ENCODE assay signal across 8 cellular contexts in the genomic region with DNA sequence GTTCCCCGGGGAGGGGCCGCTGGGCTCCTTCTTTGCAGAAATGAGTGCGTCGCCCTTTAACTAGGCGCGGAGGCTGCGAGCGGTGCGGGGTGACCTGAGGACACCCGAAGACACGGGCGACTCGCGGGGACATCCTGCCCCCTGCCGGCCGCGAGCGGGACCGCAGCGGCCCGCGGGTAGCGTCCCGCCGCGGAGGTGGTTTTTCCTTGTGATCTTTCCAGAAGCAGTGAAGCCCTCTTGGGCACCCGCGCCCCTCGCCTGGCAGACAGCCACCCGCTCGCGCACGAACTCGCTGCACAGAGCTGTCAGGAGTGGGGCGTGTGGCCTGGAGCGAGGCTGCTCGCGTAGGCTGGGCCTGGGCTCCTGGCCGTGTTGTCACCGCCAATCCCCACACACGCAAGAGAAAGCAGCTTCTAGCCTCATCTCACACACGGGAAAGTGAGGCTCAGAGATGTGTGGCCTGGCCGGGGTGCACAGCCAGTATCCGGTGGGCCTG.
A peak's percentile ranks its signal among the peaks of the same experiment; 100 is the strongest.
DNase-seq lines count a peak whose midpoint lies in the region; ATAC-seq, FAIRE-seq and TF ChIP-seq lines count a peak whose summit lies in the region.

No MANE protein-coding gene starts in this region.

- peak; percentile 20 for DNase-seq in GDM1 (lab: John Stamatoyannopoulos, UW)
- DNase-seq in NCI-H1930 (lab: John Stamatoyannopoulos, UW), result peak; percentile 26 to 36
- peak; percentile 75 to 77 for DNase-seq in breast epithelium (ENCODE audit: low spot score in 2 of 2)
- peak; percentile 1 for DNase-seq in keratinocyte (ENCODE audit: low read depth, low spot score)
- DNase-seq in stimulated activated CD4-positive, alpha-beta T cell treated with anti-CD3 and anti-CD28 coated beads, Interleukin-15, amount 100 ng/mL, for 1 hour (ENCODE audit: low read depth in 1 of 2, low spot score in 1 of 2), result peak; percentile 59 to 67

- no peaks in the 10 kb centered on the region for H3K9me3 ChIP-seq in breast epithelium
- no peaks in the 10 kb centered on the region for H3K9me3 ChIP-seq in keratinocyte (ENCODE audit: control insufficient read depth, low read depth, low read length)

- peak overlapping the region; percentile 54 for H3K4me2 ChIP-seq in keratinocyte (ENCODE audit: control insufficient read depth, extremely low read depth, insufficient read depth, low read depth, low read length)

- peak; percentile 56 for ATAC-seq in HG02610 (IDR thresholded peaks at IDR 0.05; ENCODE audit: unreplicated experiment)
- no peak for ATAC-seq in GM21717 (IDR thresholded peaks at IDR 0.05; ENCODE audit: unreplicated experiment)

- H3K4me1 ChIP-seq in breast epithelium, result peaks cover 0 to 3% of the 10 kb centered on the region in 2 donors
- peaks cover 5% of the 10 kb centered on the region for H3K4me1 ChIP-seq in keratinocyte (ENCODE audit: control insufficient read depth, extremely low read depth, insufficient read depth, low read length)

- H2AFZ ChIP-seq in keratinocyte (ENCODE audit: control insufficient read depth, low read length), result peak overlapping the region; percentile 72

- no peak for FAIRE-seq in keratinocyte (lab: Jason Lieb, UNC)

- H3K36me3 ChIP-seq in breast epithelium (no peaks in the 10 kb centered on the region), keratinocyte (ENCODE audit: control insufficient read depth in 2 of 2, extremely low read depth in 1 of 2, insufficient read depth in 2 of 2, low read length in 2 of 2) (no peaks in the 10 kb centered on the region)

- H3K4me3 ChIP-seq in WI38 (ENCODE audit: low read depth, low read length), result peak overlapping the region; percentile 42
- H3K4me3 ChIP-seq in breast epithelium, result peak overlapping the region in 2 of 3 donors; percentile 27 to 62
- H3K4me3 ChIP-seq in keratinocyte (ENCODE audit: control insufficient read depth in 2 of 3, extremely low read depth in 1 of 3, insufficient read depth in 2 of 3, low read depth in 1 of 3, low read length in 3 of 3), result peak overlapping the region in 1 of 3 experiments; percentile 23

- H3K79me2 ChIP-seq in keratinocyte (ENCODE audit: control insufficient read depth, insufficient read depth, low read length), result no peaks in the 10 kb centered on the region

- dilution Hi-C loops in keratinocyte (cut with MboI; ENCODE audit: extremely low pct_ligation_motif_present, low sequenced_read_pairs), result no loop called here

- intact Hi-C loops in breast epithelium (cut with DNase I; ENCODE audit: low total_unique reads), result no loop called here

- no peaks in the 10 kb centered on the region for H3K9me1 ChIP-seq in keratinocyte (ENCODE audit: control insufficient read depth, extremely low read depth, insufficient read depth, low read length)

- no peaks in the 10 kb centered on the region for H4K20me1 ChIP-seq in keratinocyte (ENCODE audit: control insufficient read depth, extremely low read depth, insufficient read depth, low read length)

- TF ChIP-seq CTCF in WI38 (IDR thresholded peaks at IDR 0.05; ENCODE audit: low read depth, low read length) (peak; percentile 78), breast epithelium (IDR thresholded peaks at IDR 0.05) (peak; percentile 94 to 99 (median 96)), keratinocyte (optimal IDR thresholded peaks at IDR 0.05 in 1 of 3, IDR thresholded peaks at IDR 0.05 in 1 of 3, conservative IDR thresholded peaks at IDR 0.05 in 1 of 3; ENCODE audit: extremely low read depth in 1 of 3, insufficient read depth in 2 of 3, low read length in 3 of 3) (peak; percentile 77 to 92 (median 91))

- H3K9ac ChIP-seq in keratinocyte (ENCODE audit: control insufficient read depth, extremely low read depth, insufficient read depth, low read length), result no peak overlapping the region

- H3K27me3 ChIP-seq in breast epithelium, result no peaks in the 10 kb centered on the region
- H3K27me3 ChIP-seq in keratinocyte (ENCODE audit: control insufficient read depth, extremely low read depth, insufficient read depth, low read length), result peaks cover 3% of the 10 kb centered on the region

- H3K27ac ChIP-seq in breast epithelium (peak overlapping the region; percentile 21 to 54), keratinocyte (ENCODE audit: control insufficient read depth, insufficient read depth, low read length) (no peak overlapping the region)

- TF ChIP-seq POLR2A in breast epithelium (IDR thresholded peaks at IDR 0.05), result no peak

Comparison
In these comparisons a context has a peak if more than half of its experiments do, and no peak if none do; other contexts are left out.
1. DNase-seq: peak in every context shown above with its lines; median percentile 76 in breast epithelium; 63 in stimulated activated CD4-positive, alpha-beta T cell treated with anti-CD3 and anti-CD28 coated beads, Interleukin-15, amount 100 ng/mL, for 1 hour; 31 in NCI-H1930; 20 in GDM1; 1 in keratinocyte.